28 cellular contexts compared by ENCODE assay signal in the genomic region with DNA sequence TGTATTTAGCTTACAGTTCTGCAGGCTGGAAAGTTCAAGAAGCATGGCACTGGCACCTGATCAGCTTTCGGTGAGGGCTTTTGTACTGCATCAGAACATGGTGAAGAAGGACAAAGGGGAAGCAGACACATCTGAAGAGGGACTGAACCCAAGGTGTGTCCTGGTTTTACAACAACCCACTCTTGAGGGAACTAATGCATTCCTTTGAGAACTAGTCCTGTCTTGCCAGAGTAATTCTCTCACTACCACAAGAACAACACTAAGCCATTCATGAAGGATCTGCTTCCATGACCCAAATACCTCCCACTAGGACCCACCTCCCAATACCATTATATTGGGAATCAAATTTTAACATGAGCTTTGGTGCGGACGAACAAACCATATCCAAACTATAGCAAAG.
"Had no signal": no experiment of that assay in that cellular context is flagged by ENCODE, and none has a peak within 500 bp of the region (broad histone marks: within the 10 kb centered on the region; RNA-seq: fewer than 3 reads in every experiment).

No MANE protein-coding gene starts in this region.

- H3K27ac ChIP-seq: colonic mucosa, dorsolateral prefrontal cortex, epithelial cell of prostate, esophagus squamous epithelium, gastroesophageal sphincter, heart left ventricle, hepatocyte, left lung, lower lobe of right lung had no signal

- H3K36me3 Mint-ChIP-seq: immature natural killer cell, memory B cell, mesothelial cell of epicardium, naive B cell had no signal

- H2AFZ ChIP-seq: hepatocyte had no signal

- H3K4me2 ChIP-seq: hepatocyte had no signal

- DNase-seq: colonic mucosa; cortex of kidney; dermis blood vessel endothelial cell; dorsolateral prefrontal cortex; effector CD4-positive, alpha-beta T cell; effector memory CD4-positive, alpha-beta T cell; erythroblast; esophagus squamous epithelium; foreskin fibroblast; heart left ventricle; hypothalamus; immature natural killer cell; islet precursor cell; left cardiac atrium; left lung; left ventricle myocardium superior; lower lobe of right lung; mesendoderm; mucosa of descending colon; naive B cell; naive thymus-derived CD8-positive, alpha-beta T cell had no signal

- H3K9me3 Mint-ChIP-seq: memory B cell; mesothelial cell of epicardium; naive B cell; naive thymus-derived CD8-positive, alpha-beta T cell had no signal

- H3K4me1 Mint-ChIP-seq: immature natural killer cell; memory B cell; mesothelial cell of epicardium; naive B cell; naive thymus-derived CD8-positive, alpha-beta T cell had no signal

- H3K79me2 ChIP-seq: hepatocyte had no signal

- H3K27me3 ChIP-seq: colonic mucosa, dorsolateral prefrontal cortex, esophagus squamous epithelium, gastroesophageal sphincter, heart left ventricle, hepatocyte, left lung had no signal

- H3K36me3 ChIP-seq: colonic mucosa, esophagus squamous epithelium, gastroesophageal sphincter, heart left ventricle, left lung, lower lobe of right lung had no signal

- H3K4me3 Mint-ChIP-seq: immature natural killer cell; memory B cell; mesothelial cell of epicardium; naive B cell; naive thymus-derived CD8-positive, alpha-beta T cell had no signal

- H3K4me3 ChIP-seq: colonic mucosa, dorsolateral prefrontal cortex, esophagus squamous epithelium, gastroesophageal sphincter, heart left ventricle, hepatocyte, left lung, lower lobe of right lung, mucosa of descending colon had no signal

- H3K27me3 Mint-ChIP-seq: memory B cell; naive B cell; naive thymus-derived CD8-positive, alpha-beta T cell had no signal

- H3K4me1 ChIP-seq: colonic mucosa, esophagus squamous epithelium, gastroesophageal sphincter, left lung, lower lobe of right lung had no signal

- FAIRE-seq: endothelial cell of umbilical vein, frontal cortex had no signal

- H3K9me3 ChIP-seq: colonic mucosa, esophagus squamous epithelium, gastroesophageal sphincter, heart left ventricle, left lung, lower lobe of right lung, mucosa of descending colon had no signal

- H3K27ac Mint-ChIP-seq: immature natural killer cell; memory B cell; mesothelial cell of epicardium; naive thymus-derived CD8-positive, alpha-beta T cell had no signal
